In genomic region chr7:37786741-37787569, GRCh38 we compare ENCODE assay signal across 8 cellular contexts.
A peak's percentile ranks its signal among the peaks of the same experiment; 100 is the strongest.
DNase-seq lines count a peak whose midpoint lies in the region; ATAC-seq and TF ChIP-seq lines count a peak whose summit lies in the region.

No MANE protein-coding gene starts in this region.

- H3K79me2 ChIP-seq in osteoblast (ENCODE audit: insufficient read depth, low read length) = no peaks in the 10 kb centered on the region

- H3K36me3 ChIP-seq in osteoblast (ENCODE audit: insufficient read depth, low read length) = no peaks in the 10 kb centered on the region

- no peak for TF ChIP-seq CTCF in osteoblast (IDR thresholded peaks at IDR 0.05; ENCODE audit: extremely low read depth, low read depth, low read length)
- TF ChIP-seq CTCF in glutamatergic neuron (IDR thresholded peaks at IDR 0.05; ENCODE audit: partially characterized antibody, unreplicated experiment) = no peak

- H3K27me3 Mint-ChIP-seq in glutamatergic neuron (ENCODE audit: unreplicated experiment) = peaks cover 3% of the 10 kb centered on the region

- ATAC-seq in GM18511 (IDR thresholded peaks at IDR 0.05; ENCODE audit: unreplicated experiment) = peak; percentile 91
- ATAC-seq in GM21529 (IDR thresholded peaks at IDR 0.05; ENCODE audit: unreplicated experiment) = peak; percentile 90
- peak; percentile 86 for ATAC-seq in HG03521 (IDR thresholded peaks at IDR 0.05; ENCODE audit: unreplicated experiment)

- no peaks in the 10 kb centered on the region for H3K9me3 Mint-ChIP-seq in glutamatergic neuron (ENCODE audit: unreplicated experiment)

- H3K4me3 ChIP-seq in osteoblast (ENCODE audit: insufficient read depth, low read length) = no peak overlapping the region

- DNase-seq in germinal center (ENCODE audit: low spot score) (peak; percentile 34), osteoblast (ENCODE audit: insufficient read length, low spot score, missing footprints) (no peak), glutamatergic neuron (no peak), NCI-H69 (lab: John Stamatoyannopoulos, UW) (no peak)
- DNase-seq in stimulated activated CD4-positive, alpha-beta T cell treated with anti-CD3 and anti-CD28 coated beads, Interleukin-15, amount 100 ng/mL, for 24 hours = no peak

- H2AFZ ChIP-seq in osteoblast (ENCODE audit: low read length) = no peak overlapping the region

- no peaks in the 10 kb centered on the region for H3K27me3 ChIP-seq in osteoblast (ENCODE audit: insufficient read depth, low read length)

- H3K4me1 ChIP-seq in osteoblast (ENCODE audit: insufficient read depth, low read length) = no peaks in the 10 kb centered on the region

- H3K9me3 ChIP-seq in osteoblast (ENCODE audit: low read depth, low read length) = no peaks in the 10 kb centered on the region

- H4K20me1 ChIP-seq in osteoblast (ENCODE audit: insufficient read depth, low read length) = no peaks in the 10 kb centered on the region

- H3K4me3 Mint-ChIP-seq in glutamatergic neuron (ENCODE audit: unreplicated experiment) = no peak overlapping the region

- no peaks in the 10 kb centered on the region for H3K4me1 Mint-ChIP-seq in glutamatergic neuron (ENCODE audit: low read depth, unreplicated experiment)

- H3K4me2 ChIP-seq in osteoblast (ENCODE audit: insufficient read depth, low read length) = no peak overlapping the region

- H3K27ac Mint-ChIP-seq in glutamatergic neuron (ENCODE audit: unreplicated experiment) = no peak overlapping the region

- H3K36me3 Mint-ChIP-seq in glutamatergic neuron (ENCODE audit: unreplicated experiment) = no peaks in the 10 kb centered on the region

- no peak overlapping the region for H3K27ac ChIP-seq in osteoblast (ENCODE audit: low read depth, low read length)
